Comparison of ENCODE assay signal across 8 cellular contexts in the genomic region with DNA sequence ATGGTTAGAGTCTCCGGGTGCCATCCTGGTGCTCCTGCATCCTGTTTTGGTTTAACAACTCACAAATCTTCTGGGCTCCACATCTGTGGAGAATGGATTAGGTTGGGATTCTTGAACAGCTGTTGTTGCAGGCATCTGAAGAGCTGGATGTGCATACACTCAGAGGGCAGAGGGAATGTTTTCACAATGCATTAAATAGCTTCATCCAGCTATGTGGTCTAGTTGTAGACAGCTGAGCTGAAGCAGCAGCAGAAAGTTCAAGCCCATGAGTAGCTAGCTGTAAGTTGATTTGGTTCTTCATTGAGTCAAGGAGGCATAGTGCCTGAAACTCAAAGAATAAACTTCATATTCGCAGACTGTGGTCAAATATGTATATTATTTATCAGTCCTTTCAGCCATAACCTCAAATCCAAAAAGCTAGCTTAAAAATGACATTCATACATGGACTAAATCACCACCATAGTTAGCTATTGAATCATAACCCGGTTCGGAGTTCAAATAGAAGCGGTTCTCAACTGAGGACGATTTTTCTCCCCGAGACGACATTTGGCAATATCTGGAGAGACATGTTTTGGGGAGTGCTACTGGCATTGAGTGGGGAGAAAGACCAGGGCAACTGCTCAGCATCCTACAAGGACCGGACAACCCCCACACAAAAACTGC. TPM values are rescaled to one million over a fixed set of nuclear protein-coding genes. Genes with fewer than 3 reads are reported as not detected.
DNase-seq lines count a peak whose midpoint lies in the region; ATAC-seq, FAIRE-seq and TF ChIP-seq lines count a peak whose summit lies in the region.

No MANE protein-coding gene starts in this region.

- TF ChIP-seq CTCF in GM06990 (IDR thresholded peaks at IDR 0.05; ENCODE audit: insufficient read depth, low read length, poor library complexity, severe bottlenecking): no peak
- no peak for TF ChIP-seq CTCF in OCI-LY7 (conservative IDR thresholded peaks at IDR 0.05; ENCODE audit: low read length)
- TF ChIP-seq CTCF in endothelial cell of umbilical vein (IDR thresholded peaks at IDR 0.05; ENCODE audit: extremely low read depth in 1 of 2, insufficient read depth in 1 of 2, low read depth in 1 of 2, low read length in 2 of 2): no peak

- no peak for DNase-seq in GM06990 (ENCODE audit: extremely low read depth, insufficient read length)
- peak; percentile 59 for DNase-seq in OCI-LY7 (ENCODE audit: low spot score)
- peak; percentile 11 for DNase-seq in endothelial cell of umbilical vein (ENCODE audit: low read depth, low spot score)
- DNase-seq in SHP77 treated with DMSO at 0.1 percent for 48 hours (lab: John Stamatoyannopoulos, UW): no peak
- no peak for DNase-seq in hippocampal formation (lab: John Stamatoyannopoulos, UW)
- no peak for DNase-seq in kidney glomerular epithelial cell (lab: John Stamatoyannopoulos, UW)

- H3K27me3 ChIP-seq in GM06990 (replicated peaks; ENCODE audit: control insufficient read depth, insufficient read depth, low read length) (no peaks in the 10 kb centered on the region), endothelial cell of umbilical vein (ENCODE audit: control insufficient read depth in 2 of 2, insufficient read depth in 2 of 2, low read length in 2 of 2) (no peaks in the 10 kb centered on the region), rectal smooth muscle tissue (ENCODE audit: control insufficient read depth, insufficient read depth, low read length) (no peaks in the 10 kb centered on the region)

- H3K79me2 ChIP-seq in OCI-LY7 (ENCODE audit: insufficient read depth, low read depth, low read length): peaks cover 71% of the 10 kb centered on the region
- H3K79me2 ChIP-seq in endothelial cell of umbilical vein (ENCODE audit: control insufficient read depth, insufficient read depth, low read length): peaks cover 28% of the 10 kb centered on the region

- H3K4me3 ChIP-seq in GM06990 (replicated peaks; ENCODE audit: low read depth, low read length) (peak overlapping the region; percentile 90), OCI-LY7 (ENCODE audit: low read depth, low read length, poor library complexity, severe bottlenecking) (peak overlapping the region; percentile 96), endothelial cell of umbilical vein (replicated peaks in 1 of 3; ENCODE audit: insufficient read depth in 1 of 3, low read depth in 1 of 3, low read length in 3 of 3) (peak overlapping the region in 2 of 3 experiments; percentile 64 to 65), rectal smooth muscle tissue (ENCODE audit: low read length) (peak overlapping the region; percentile 79)

- FAIRE-seq in endothelial cell of umbilical vein (lab: Jason Lieb, UNC): no peak

- no peaks in the 10 kb centered on the region for H3K9me2 ChIP-seq in OCI-LY7 (ENCODE audit: insufficient read depth, low read length)

- H3K9ac ChIP-seq in endothelial cell of umbilical vein (replicated peaks; ENCODE audit: extremely low read depth, insufficient read depth, low read length) (peak overlapping the region; percentile 98), rectal smooth muscle tissue (ENCODE audit: low read length) (no peak overlapping the region)

- H4K20me1 ChIP-seq in OCI-LY7 (ENCODE audit: insufficient read depth, low read length) (peaks cover 9% of the 10 kb centered on the region; the same call in 1 of the 2 replicates), endothelial cell of umbilical vein (replicated peaks; ENCODE audit: control insufficient read depth, extremely low read depth, insufficient read depth, low read length) (no peaks in the 10 kb centered on the region)

- H3K4me1 ChIP-seq in OCI-LY7 (ENCODE audit: insufficient read depth, low read length, poor library complexity, severe bottlenecking): peaks cover 55% of the 10 kb centered on the region
- H3K4me1 ChIP-seq in endothelial cell of umbilical vein (ENCODE audit: control insufficient read depth, extremely low read depth, insufficient read depth, low read length): peaks cover 34% of the 10 kb centered on the region
- peaks cover 5% of the 10 kb centered on the region for H3K4me1 ChIP-seq in rectal smooth muscle tissue (ENCODE audit: control insufficient read depth, insufficient read depth, low read length)

- POLR2A ChIA-PET in OCI-LY7 (lab: Charles Lee): interaction anchor here (0.6 to 3.5 kb wide), 8 partner anchors 9 to 284 kb away, joined by 3 to 48 read pairs (median 4); no protein-coding TSS in a partner anchor
- POLR2A ChIA-PET in endothelial cell of umbilical vein (lab: Charles Lee): no interaction called here

- dilution Hi-C loops in endothelial cell of umbilical vein (cut with MboI; ENCODE audit: extremely low pct_ligation_motif_present, low sequenced_read_pairs): no loop called here

- peak overlapping the region; percentile 92 for H3K27ac ChIP-seq in OCI-LY7 (ENCODE audit: low read depth, low read length, poor library complexity, severe bottlenecking)
- H3K27ac ChIP-seq in endothelial cell of umbilical vein (ENCODE audit: insufficient read depth, low read depth, low read length): no peak overlapping the region
- peak overlapping the region; percentile 38 for H3K27ac ChIP-seq in rectal smooth muscle tissue (ENCODE audit: low read depth, low read length)

- peak overlapping the region; percentile 58; the same call in 1 of the 2 replicates for H2AFZ ChIP-seq in OCI-LY7 (ENCODE audit: low read length)
- H2AFZ ChIP-seq in endothelial cell of umbilical vein (ENCODE audit: low read depth, low read length): peak overlapping the region; percentile 99

- H3K4me2 ChIP-seq in OCI-LY7 (ENCODE audit: low read length): peak overlapping the region; percentile 91
- H3K4me2 ChIP-seq in endothelial cell of umbilical vein (ENCODE audit: insufficient read depth, low read length): peak overlapping the region; percentile 89

- no peak for ATAC-seq in HG03039 (IDR thresholded peaks at IDR 0.05; ENCODE audit: unreplicated experiment)

- intact Hi-C loops in OCI-LY7 (cut with micrococcal nuclease; ENCODE audit: unreplicated experiment): loop anchor here (2.0 kb wide), 1 partner anchor 50 kb away; a partner anchor contains a TSS
- intact Hi-C loops in endothelial cell of umbilical vein (cut with micrococcal nuclease): loop anchor here (5.0 kb wide), 1 partner anchor 51 kb away; no protein-coding TSS in a partner anchor

- H3K36me3 ChIP-seq in GM06990 (ENCODE audit: control insufficient read depth, insufficient read depth, low read length) (0 out of 2 replicates have a peak, but pooled peaks cover 1% of the 10 kb centered on the region), OCI-LY7 (ENCODE audit: insufficient read depth, low read length) (peaks cover 25% of the 10 kb centered on the region), endothelial cell of umbilical vein (ENCODE audit: control insufficient read depth in 2 of 2, extremely low read depth in 1 of 2, insufficient read depth in 2 of 2, low read length in 2 of 2) (no peaks in the 10 kb centered on the region), rectal smooth muscle tissue (ENCODE audit: control insufficient read depth, insufficient read depth, low read length) (no peaks in the 10 kb centered on the region)

- H3K9me1 ChIP-seq in endothelial cell of umbilical vein (replicated peaks; ENCODE audit: control insufficient read depth, extremely low read depth, insufficient read depth, low read length): no peaks in the 10 kb centered on the region

- CTCF ChIA-PET in OCI-LY7 (lab: Charles Lee; ENCODE audit: unreplicated experiment): no interaction called here
- CTCF ChIA-PET in endothelial cell of umbilical vein (lab: Charles Lee): interaction anchor here (0.5 kb wide), 1 partner anchor 20 kb away, joined by 3 read pairs; no protein-coding TSS in a partner anchor

- BruUV-seq in OCI-LY7 (replicated peaks; lab: Mats Ljungman, UMichigan) (no TSS peak), endothelial cell of umbilical vein (replicated peaks; lab: Mats Ljungman, UMichigan) (no TSS peak)

- H3K9me3 ChIP-seq in OCI-LY7 (ENCODE audit: low read length) (no peaks in the 10 kb centered on the region), endothelial cell of umbilical vein (replicated peaks; ENCODE audit: control insufficient read depth, insufficient read depth, low read length) (no peaks in the 10 kb centered on the region)

- no peak for TF ChIP-seq POLR2A in endothelial cell of umbilical vein (IDR thresholded peaks at IDR 0.05; ENCODE audit: low read depth, low read length)

RNA-seq across cellular contexts. Expression of a gene that starts 0.9 kb away (rescaled TPM):
- total RNA-seq in OCI-LY7 (2014; rRNA removed; shearing (Covaris generic)): 135 and 140 TPM in 2 replicates
- total RNA-seq in OCI-LY7 (2022) (208 and 216 TPM in 2 replicates), endothelial cell of umbilical vein (36.2 and 37.0 TPM in 2 replicates)
- polyA plus RNA-seq in endothelial cell of umbilical vein: 43.9 and 49.8 TPM in 2 replicates
- 29.6 and 34.0 TPM in 2 replicates for polyA plus RNA-seq in endothelial cell of umbilical vein (2011; cell fraction: cytosol; rRNA removed)
- polyA plus RNA-seq in endothelial cell of umbilical vein (2011; cell fraction: nucleus; rRNA removed): 60.8 and 83.6 TPM in 2 replicates
- polyA plus RNA-seq in endothelial cell of umbilical vein (2012): 24.3 and 28.2 TPM in 2 replicates
- 54.7 and 55.6 TPM in 2 replicates for polyA minus RNA-seq in endothelial cell of umbilical vein
- 16.3 TPM for polyA minus RNA-seq in endothelial cell of umbilical vein (2011; cell fraction: cytosol; rRNA and poly(A)+ RNA removed)
- 18.2 and 25.9 TPM in 2 replicates for polyA minus RNA-seq in endothelial cell of umbilical vein (2011; cell fraction: nucleus; rRNA and poly(A)+ RNA removed)

RNA-seq across cellular contexts. Expression of a gene that starts 2.2 kb away (rescaled TPM):
- 57.1 and 60.6 TPM in 2 replicates for total RNA-seq in OCI-LY7 (2014; rRNA removed; shearing (Covaris generic))
- 123 and 124 TPM in 2 replicates for total RNA-seq in OCI-LY7 (2022)
- total RNA-seq in endothelial cell of umbilical vein: 67.7 and 77.2 TPM in 2 replicates
- polyA plus RNA-seq in endothelial cell of umbilical vein: 32.5 and 37.3 TPM in 2 replicates
- 34.1 and 34.6 TPM in 2 replicates for polyA plus RNA-seq in endothelial cell of umbilical vein (2011; cell fraction: cytosol; rRNA removed)
- 122 and 128 TPM in 2 replicates for polyA plus RNA-seq in endothelial cell of umbilical vein (2011; cell fraction: nucleus; rRNA removed)
- 37.4 and 38.7 TPM in 2 replicates for polyA plus RNA-seq in endothelial cell of umbilical vein (2012)
- 83.4 and 88.7 TPM in 2 replicates for polyA minus RNA-seq in endothelial cell of umbilical vein
- polyA minus RNA-seq in endothelial cell of umbilical vein (2011; cell fraction: cytosol; rRNA and poly(A)+ RNA removed): 10.2 TPM
- 94.9 and 130 TPM in 2 replicates for polyA minus RNA-seq in endothelial cell of umbilical vein (2011; cell fraction: nucleus; rRNA and poly(A)+ RNA removed)

RNA-seq across cellular contexts. Expression of a gene that starts 50.0 kb away (rescaled TPM):
- 17.0 and 24.4 TPM in 2 replicates for total RNA-seq in OCI-LY7 (2014; rRNA removed; shearing (Covaris generic))
- total RNA-seq in OCI-LY7 (2022) (24.1 and 36.6 TPM in 2 replicates), endothelial cell of umbilical vein (11.9 and 13.4 TPM in 2 replicates)
- polyA plus RNA-seq in endothelial cell of umbilical vein: 12.9 and 17.1 TPM in 2 replicates
- polyA plus RNA-seq in endothelial cell of umbilical vein (2011; cell fraction: cytosol; rRNA removed): 13.2 and 13.9 TPM in 2 replicates
- polyA plus RNA-seq in endothelial cell of umbilical vein (2011; cell fraction: nucleus; rRNA removed): 8.2 and 9.5 TPM in 2 replicates
- polyA plus RNA-seq in endothelial cell of umbilical vein (2012): 10.6 and 15.2 TPM in 2 replicates
- polyA minus RNA-seq in endothelial cell of umbilical vein: 10.7 and 11.4 TPM in 2 replicates
- polyA minus RNA-seq in endothelial cell of umbilical vein (2011; cell fraction: cytosol; rRNA and poly(A)+ RNA removed): 10.7 TPM
- 3.2 and 4.2 TPM in 2 replicates for polyA minus RNA-seq in endothelial cell of umbilical vein (2011; cell fraction: nucleus; rRNA and poly(A)+ RNA removed)

Comparison
In these comparisons a context has a peak if more than half of its experiments do, and no peak if none do; other contexts are left out.
1. DNase-seq: peak in OCI-LY7 (single experiment) and endothelial cell of umbilical vein (single experiment); none in GM06990 (single experiment), SHP77 treated with DMSO at 0.1 percent for 48 hours (single experiment), hippocampal formation (0 of 2) and kidney glomerular epithelial cell (single experiment).
2. Peak in every context shown above with its lines, with median percentiles within 50 percentile points of each other: H3K4me3 ChIP-seq.